ENCODE assay signal across 10 cellular contexts in the genomic region with DNA sequence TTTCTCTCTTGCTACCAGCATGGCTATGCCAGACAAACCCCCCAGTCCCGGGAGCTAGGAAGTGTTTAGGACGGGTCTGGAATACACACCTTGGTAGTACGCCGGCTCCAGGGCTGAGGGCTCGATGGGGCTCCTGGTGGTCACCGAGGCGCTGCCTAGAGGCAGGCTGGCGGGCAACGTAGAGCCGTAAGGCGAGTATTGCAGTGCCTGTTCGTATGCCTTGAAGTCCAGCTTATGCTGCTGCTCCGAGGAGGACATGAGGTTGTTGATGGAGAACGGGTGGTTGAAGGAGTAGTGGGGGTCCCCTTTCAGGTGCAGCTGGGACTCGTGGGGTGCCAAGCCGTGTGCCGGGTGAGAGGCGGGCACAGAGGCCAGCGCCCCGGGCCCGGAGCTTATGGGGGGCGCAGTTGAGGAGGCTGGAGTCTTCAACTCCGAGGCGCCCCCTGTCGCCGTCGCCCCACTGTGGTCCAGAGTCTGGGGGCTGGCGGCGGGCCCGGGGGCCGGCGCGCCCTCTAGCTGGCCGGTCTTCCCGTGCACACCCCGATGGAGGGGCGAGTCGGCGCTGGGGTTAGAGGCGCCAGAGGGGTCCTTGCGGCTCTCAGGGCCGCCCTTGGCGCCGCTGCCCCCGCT. TPM values are rescaled to one million over a fixed set of nuclear protein-coding genes. Genes with fewer than 3 reads are reported as not detected.
A peak's percentile ranks its signal among the peaks of the same experiment; 100 is the strongest.
DNase-seq lines count a peak whose midpoint lies in the region; ATAC-seq, FAIRE-seq and TF ChIP-seq lines count a peak whose summit lies in the region.
"Had no signal": no experiment of that assay in that cellular context is flagged by ENCODE, and none has a peak within 500 bp of the region (broad histone marks: within the 10 kb centered on the region; RNA-seq: fewer than 3 reads in every experiment).

No MANE protein-coding gene starts in this region.

- WGBS in liver = 2% methylated on average over 45 of the region's 45 CpGs

- peak overlapping the region; percentile 100 for H3K27ac ChIP-seq in 22Rv1
- H3K27ac ChIP-seq in HEK293 (ENCODE audit: extremely low read depth, low read depth, low read length) = peak overlapping the region; percentile 99
- peak overlapping the region; percentile 100 for H3K27ac ChIP-seq in VCaP
- H3K27ac ChIP-seq in liver (ENCODE audit: low read depth in 1 of 2, low read length in 2 of 2) = peak overlapping the region; percentile 87 to 94

- peaks cover 0 to 15% of the 10 kb centered on the region in 2 experiments; a peak in 1 of 3 replicates for H3K36me3 ChIP-seq in HEK293 (ENCODE audit: control insufficient read depth in 2 of 2, insufficient read depth in 1 of 2, low read length in 2 of 2)
- peaks cover 0 to 1% (median 0%) of the 10 kb centered on the region in 4 donors for H3K36me3 ChIP-seq in liver (ENCODE audit: control insufficient read depth in 4 of 4, insufficient read depth in 3 of 4, low read depth in 1 of 4, low read length in 3 of 4)

- H3K27me3 ChIP-seq in liver (ENCODE audit: control insufficient read depth in 4 of 4, insufficient read depth in 4 of 4, low read length in 3 of 4) = no peaks in the 10 kb centered on the region

- TF ChIP-seq RAD21 in liver (IDR thresholded peaks at IDR 0.05) = peak; percentile 48 to 60

- H3K9me3 ChIP-seq in HEK293 (ENCODE audit: control insufficient read depth, insufficient read depth, low read depth, low read length) = no peaks in the 10 kb centered on the region
- no peaks in the 10 kb centered on the region for H3K9me3 ChIP-seq in liver (ENCODE audit: control insufficient read depth in 4 of 4, low read length in 3 of 4)

- FAIRE-seq in GM19239 (lab: Jason Lieb, UNC) = no peak

- ATAC-seq in HG02885 (IDR thresholded peaks at IDR 0.05; ENCODE audit: poor library complexity, unreplicated experiment) = no peak
- ATAC-seq: naive thymus-derived CD4-positive, alpha-beta T cell had no signal

- TF ChIP-seq CTCF in 22Rv1 (IDR thresholded peaks at IDR 0.05) = peak; percentile 28; the same call in 1 of the 2 replicates
- TF ChIP-seq CTCF in HEK293 (tag by site-specific recombination; IDR thresholded peaks at IDR 0.05) = peak; percentile 91
- peak; percentile 71 for TF ChIP-seq CTCF in VCaP (conservative IDR thresholded peaks at IDR 0.05)
- TF ChIP-seq CTCF in liver (IDR thresholded peaks at IDR 0.05; ENCODE audit: low read depth, low read length, missing input control) = peak; percentile 39

- H3K4me1 ChIP-seq in HEK293 (ENCODE audit: control insufficient read depth, insufficient read depth, low read length) (peaks cover 1% of the 10 kb centered on the region; the same call in 1 of the 2 replicates), liver (ENCODE audit: control insufficient read depth in 4 of 4, insufficient read depth in 4 of 4, low read length in 3 of 4) (peaks cover 0 to 2% (median 0%) of the 10 kb centered on the region in 4 donors)

- POLR2A ChIA-PET in HEK293 (lab: Yijun Ruan, JAX) = no interaction called here

- H3K4me3 ChIP-seq in HEK293 (ENCODE audit: low read depth, low read length) (peak overlapping the region; percentile 75), liver (ENCODE audit: low read depth in 1 of 3, low read length in 3 of 3) (peak overlapping the region; percentile 38 to 92 (median 71))

- DNase-seq in stimulated activated CD4-positive, alpha-beta T cell treated with anti-CD3 and anti-CD28 coated beads, Interleukin-4, amount 100 ng/mL, for 24 hours = no peak
- no peak for DNase-seq in GM19239 (ENCODE audit: insufficient read length, low spot score)
- DNase-seq in stimulated activated CD4-positive, alpha-beta T cell treated with anti-CD3 and anti-CD28 coated beads, Interleukin-1b, Interleukin-23, amount 100 ng/mL, for 48 hours = no peak
- DNase-seq: naive thymus-derived CD4-positive, alpha-beta T cell had no signal

- H3K9ac ChIP-seq in liver (ENCODE audit: low read depth in 1 of 2, low read length in 2 of 2) = peak overlapping the region; percentile 20 to 93

- CTCF ChIA-PET in HEK293 (lab: Yijun Ruan, JAX) = interaction anchor here (0.7 to 1.1 kb wide), 6 partner anchors 60 to 469 kb away, joined by 3 read pairs; no protein-coding TSS in a partner anchor

TF ChIP-seq in HEK293, 187 proteins besides CTCF, POLR2A, EP300 and RAD21 (continues in another document):
- TF ChIP-seq YY2 (tag by site-specific recombination; IDR thresholded peaks at IDR 0.05) = no peak
- peak; percentile 91 for TF ChIP-seq ZBTB8A (tag by site-specific recombination; IDR thresholded peaks at IDR 0.05)
- TF ChIP-seq ZNF626 (tag by site-specific recombination; IDR thresholded peaks at IDR 0.05) = no peak
- no peak for TF ChIP-seq KLF9 (tag by site-specific recombination; IDR thresholded peaks at IDR 0.05; ENCODE audit: low read depth)
- TF ChIP-seq, protein P1, sequence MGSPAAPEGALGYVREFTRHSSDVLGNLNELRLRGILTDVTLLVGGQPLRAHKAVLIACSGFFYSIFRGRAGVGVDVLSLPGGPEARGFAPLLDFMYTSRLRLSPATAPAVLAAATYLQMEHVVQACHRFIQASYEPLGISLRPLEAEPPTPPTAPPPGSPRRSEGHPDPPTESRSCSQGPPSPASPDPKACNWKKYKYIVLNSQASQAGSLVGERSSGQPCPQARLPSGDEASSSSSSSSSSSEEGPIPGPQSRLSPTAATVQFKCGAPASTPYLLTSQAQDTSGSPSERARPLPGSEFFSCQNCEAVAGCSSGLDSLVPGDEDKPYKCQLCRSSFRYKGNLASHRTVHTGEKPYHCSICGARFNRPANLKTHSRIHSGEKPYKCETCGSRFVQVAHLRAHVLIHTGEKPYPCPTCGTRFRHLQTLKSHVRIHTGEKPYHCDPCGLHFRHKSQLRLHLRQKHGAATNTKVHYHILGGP (tag by site-specific recombination; IDR thresholded peaks at IDR 0.05) = no peak
- TF ChIP-seq ZNF112 (tag by site-specific recombination; IDR thresholded peaks at IDR 0.05) = no peak
- peak; percentile 45; the same call in 1 of the 2 replicates for TF ChIP-seq ZNF341 (tag by site-specific recombination; IDR thresholded peaks at IDR 0.05; ENCODE audit: low read depth)
- TF ChIP-seq ZNF274 (IDR thresholded peaks at IDR 0.05; ENCODE audit: low read length) = no peak
- TF ChIP-seq ZNF274 (tag by site-specific recombination; IDR thresholded peaks at IDR 0.05; ENCODE audit: borderline replicate concordance) = no peak
- no peak for TF ChIP-seq ZNF585B (tag by site-specific recombination; IDR thresholded peaks at IDR 0.05)
- TF ChIP-seq ZEB2 (tag by site-specific recombination; IDR thresholded peaks at IDR 0.05) = peak; percentile 41; the same call in 1 of the 2 replicates
- TF ChIP-seq, protein P2, sequence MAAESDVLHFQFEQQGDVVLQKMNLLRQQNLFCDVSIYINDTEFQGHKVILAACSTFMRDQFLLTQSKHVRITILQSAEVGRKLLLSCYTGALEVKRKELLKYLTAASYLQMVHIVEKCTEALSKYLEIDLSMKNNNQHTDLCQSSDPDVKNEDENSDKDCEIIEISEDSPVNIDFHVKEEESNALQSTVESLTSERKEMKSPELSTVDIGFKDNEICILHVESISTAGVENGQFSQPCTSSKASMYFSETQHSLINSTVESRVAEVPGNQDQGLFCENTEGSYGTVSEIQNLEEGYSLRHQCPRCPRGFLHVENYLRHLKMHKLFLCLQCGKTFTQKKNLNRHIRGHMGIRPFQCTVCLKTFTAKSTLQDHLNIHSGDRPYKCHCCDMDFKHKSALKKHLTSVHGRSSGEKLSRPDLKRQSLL (tag by site-specific recombination; IDR thresholded peaks at IDR 0.05) = peak; percentile 86

TF ChIP-seq in liver, 16 proteins besides CTCF, POLR2A, EP300 and RAD21:
- TF ChIP-seq HNF4A (conservative IDR thresholded peaks at IDR 0.05) (peak in 1 of 2 donors; percentile 5), NR2F2 (IDR thresholded peaks at IDR 0.05) (no peak)

RNA-seq across cellular contexts. Expression of a gene that starts 3.6 kb away (rescaled TPM):
- total RNA-seq in liver = 10 to 100 TPM in 1 of 2 donors, 1 to 10 TPM in 1; 8.0 to 37.5 TPM
- polyA plus RNA-seq in liver = 10 to 100 TPM; 13.0 to 19.2 TPM
- total RNA-seq: naive thymus-derived CD4-positive, alpha-beta T cell; OCI-LY7 had no signal
- polyA plus RNA-seq: naive thymus-derived CD4-positive, alpha-beta T cell had no signal

RNA-seq across cellular contexts. Expression of a gene that starts 4.0 kb away (rescaled TPM):
- total RNA-seq in liver = 10 to 100 TPM in 1 of 2 donors, 1 to 10 TPM in 1; 2.0 to 21.7 TPM
- polyA plus RNA-seq in liver = 1 to 10 TPM in 1 of 2 donors, under 1 TPM in 1; 0.74 to 5.2 TPM
- total RNA-seq: naive thymus-derived CD4-positive, alpha-beta T cell; OCI-LY7 had no signal
- polyA plus RNA-seq: naive thymus-derived CD4-positive, alpha-beta T cell had no signal

Comparison
In these comparisons a context has a peak if more than half of its experiments do, and no peak if none do; other contexts are left out.
1. CTCF ChIP-seq: peak in every context shown above with its lines; median percentile 91 in HEK293; 71 in VCaP; 39 in liver; 28 in 22Rv1.